Comparison of ENCODE assay signal across 24 cellular contexts in genomic region chr20:22722840-22723239, GRCh38.
"Had no signal": no experiment of that assay in that cellular context is flagged by ENCODE, and none has a peak within 500 bp of the region (broad histone marks: within the 10 kb centered on the region; RNA-seq: fewer than 3 reads in every experiment).

No MANE protein-coding gene starts in this region.

- H3K4me3 ChIP-seq: adrenal gland, breast epithelium, MG63 had no signal

- DNase-seq: activated CD4-positive, alpha-beta T cell treated with anti-CD3 and anti-CD28 coated beads for 4 hours; activated CD8-positive, alpha-beta memory T cell treated with anti-CD3 and anti-CD28 coated beads, Interleukin-2, amount 50 U/mL, for 48 hours; activated CD8-positive, alpha-beta T cell treated with anti-CD3 and anti-CD28 coated beads for 36 hours; activated naive CD4-positive, alpha-beta T cell treated with anti-CD3 and anti-CD28 coated beads, Interleukin-2, amount 50 U/mL, for 16 hours; activated naive CD8-positive, alpha-beta T cell treated with anti-CD3 and anti-CD28 coated beads, Interleukin-2, amount 10 ng/mL, durations not matched to agents 7 days and 5 days; activated T-cell treated with anti-CD3 and anti-CD28 coated beads, Interleukin-2, amount 50 U/mL, for 1 hour; adrenal gland; anterior cingulate cortex; MG63; NCI-H1105; NCI-H1436; NCI-H1694 treated with DMSO at 0.1 percent for 48 hours; NCI-H2029 treated with DMSO at 0.1 percent for 48 hours; NCI-H345; NCI-H510A; NCI-H69; NK-92 treated with Interleukin-12 subunit alpha and Interleukin-12 subunit beta, amount 100 ng/mL, for 24 hours; OCI-M1; SHP77 treated with DMSO at 0.1 percent for 48 hours had no signal

- H3K36me3 ChIP-seq: adrenal gland, breast epithelium, MG63 had no signal

- H3K9me3 Mint-ChIP-seq: activated CD8-positive, alpha-beta T cell treated with anti-CD3 and anti-CD28 coated beads for 36 hours; activated naive CD8-positive, alpha-beta T cell treated with anti-CD3 and anti-CD28 coated beads, Interleukin-2, amount 10 ng/mL, durations not matched to agents 7 days and 5 days; T-helper 1 cell treated with Interleukin-12 subunit alpha and Interleukin-12 subunit beta and Interleukin-4 antibody, amounts not matched to agents 30 μg/mL and 1 μg/mL, for 36 hours had no signal

- ATAC-seq: activated CD4-positive, CD25-positive, alpha-beta regulatory T cell treated with anti-CD3 and anti-CD28 coated beads, Interleukin-2, amount 50 U/mL, for 24 hours; activated CD8-positive, alpha-beta T cell treated with anti-CD3 and anti-CD28 coated beads for 36 hours; Panc1 had no signal

- H3K4me3 Mint-ChIP-seq: activated CD8-positive, alpha-beta T cell treated with anti-CD3 and anti-CD28 coated beads for 36 hours; activated naive CD8-positive, alpha-beta T cell treated with anti-CD3 and anti-CD28 coated beads, Interleukin-2, amount 10 ng/mL, durations not matched to agents 7 days and 5 days; T-helper 1 cell treated with Interleukin-12 subunit alpha and Interleukin-12 subunit beta and Interleukin-4 antibody, amounts not matched to agents 30 μg/mL and 1 μg/mL, for 36 hours had no signal

- H3K27me3 Mint-ChIP-seq: activated naive CD8-positive, alpha-beta T cell treated with anti-CD3 and anti-CD28 coated beads, Interleukin-2, amount 10 ng/mL, durations not matched to agents 7 days and 5 days had no signal

- H3K27ac Mint-ChIP-seq: activated CD8-positive, alpha-beta T cell treated with anti-CD3 and anti-CD28 coated beads for 36 hours; activated naive CD8-positive, alpha-beta T cell treated with anti-CD3 and anti-CD28 coated beads, Interleukin-2, amount 10 ng/mL, durations not matched to agents 7 days and 5 days; T-helper 1 cell treated with Interleukin-12 subunit alpha and Interleukin-12 subunit beta and Interleukin-4 antibody, amounts not matched to agents 30 μg/mL and 1 μg/mL, for 36 hours had no signal

- H3K27me3 ChIP-seq: adrenal gland, breast epithelium, MG63 had no signal

- H3K4me1 Mint-ChIP-seq: activated naive CD8-positive, alpha-beta T cell treated with anti-CD3 and anti-CD28 coated beads, Interleukin-2, amount 10 ng/mL, durations not matched to agents 7 days and 5 days had no signal

- H3K4me1 ChIP-seq: breast epithelium had no signal

- H3K27ac ChIP-seq: adrenal gland, breast epithelium, RWPE1 had no signal

- H3K36me3 Mint-ChIP-seq: activated naive CD8-positive, alpha-beta T cell treated with anti-CD3 and anti-CD28 coated beads, Interleukin-2, amount 10 ng/mL, durations not matched to agents 7 days and 5 days had no signal

- H3K9me3 ChIP-seq: adrenal gland, breast epithelium, MG63 had no signal
